ENCODE assay signal across 1 cellular context in the genomic region with DNA sequence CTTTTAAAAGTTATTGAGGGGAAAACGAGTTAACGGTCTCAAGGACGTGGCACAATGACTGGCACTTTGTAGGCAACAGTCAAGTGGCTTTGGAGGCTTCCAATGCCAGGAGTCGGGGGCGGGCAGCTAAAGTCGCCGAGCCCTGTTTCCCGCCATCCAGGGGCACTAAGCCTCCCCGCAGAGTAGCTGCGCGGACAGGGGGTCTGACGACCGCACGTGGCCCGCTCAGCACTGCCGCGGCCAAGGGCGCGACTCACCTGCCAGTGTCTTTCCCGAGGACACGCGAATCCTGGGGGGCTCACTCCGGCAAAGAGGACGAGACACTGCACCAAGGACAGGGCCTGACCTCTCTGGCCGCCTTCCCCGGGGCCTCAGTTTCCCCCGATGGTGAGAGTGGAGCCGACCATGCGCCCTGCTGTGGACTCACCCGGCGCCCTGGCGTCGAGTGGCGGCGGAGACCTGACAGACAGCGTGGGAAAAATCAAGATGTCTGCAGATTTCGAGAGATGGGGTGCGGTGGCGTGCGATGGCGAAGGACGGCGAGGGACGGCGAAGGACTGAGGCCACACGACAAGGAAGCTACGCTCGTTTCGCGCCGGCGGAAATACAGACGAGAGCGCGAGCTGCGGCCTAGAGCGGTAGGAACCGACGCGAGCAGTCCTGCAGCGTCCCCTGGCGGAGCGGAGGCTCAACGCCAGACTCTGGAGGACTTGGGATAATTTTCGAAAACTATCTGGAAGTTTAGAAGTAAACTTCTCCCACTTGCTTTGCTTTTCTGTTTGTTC.
TF ChIP-seq lines count a peak whose summit lies in the region.

A gene (minus strand): TSS at position 559 of the 785 bp plus-strand sequence.

TF ChIP-seq in HepG2, 621 proteins besides CTCF, POLR2A, EP300 and RAD21 (continued from another document and continues in another):
- TF ChIP-seq, protein P1, sequence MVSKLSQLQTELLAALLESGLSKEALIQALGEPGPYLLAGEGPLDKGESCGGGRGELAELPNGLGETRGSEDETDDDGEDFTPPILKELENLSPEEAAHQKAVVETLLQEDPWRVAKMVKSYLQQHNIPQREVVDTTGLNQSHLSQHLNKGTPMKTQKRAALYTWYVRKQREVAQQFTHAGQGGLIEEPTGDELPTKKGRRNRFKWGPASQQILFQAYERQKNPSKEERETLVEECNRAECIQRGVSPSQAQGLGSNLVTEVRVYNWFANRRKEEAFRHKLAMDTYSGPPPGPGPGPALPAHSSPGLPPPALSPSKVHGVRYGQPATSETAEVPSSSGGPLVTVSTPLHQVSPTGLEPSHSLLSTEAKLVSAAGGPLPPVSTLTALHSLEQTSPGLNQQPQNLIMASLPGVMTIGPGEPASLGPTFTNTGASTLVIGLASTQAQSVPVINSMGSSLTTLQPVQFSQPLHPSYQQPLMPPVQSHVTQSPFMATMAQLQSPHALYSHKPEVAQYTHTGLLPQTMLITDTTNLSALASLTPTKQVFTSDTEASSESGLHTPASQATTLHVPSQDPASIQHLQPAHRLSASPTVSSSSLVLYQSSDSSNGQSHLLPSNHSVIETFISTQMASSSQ (IDR thresholded peaks at IDR 0.05; ENCODE audit: low read depth) = peak; percentile 69
- TF ChIP-seq, protein P1 (CRISPR knock-in tag; IDR thresholded peaks at IDR 0.05; ENCODE audit: borderline replicate concordance) = peak; percentile 97
- TF ChIP-seq RFXANK (CRISPR knock-in tag; IDR thresholded peaks at IDR 0.05) (peak; percentile 96), HMG20A (CRISPR knock-in tag; IDR thresholded peaks at IDR 0.05; ENCODE audit: borderline replicate concordance) (peak; percentile 87), RFX1 (IDR thresholded peaks at IDR 0.05) (no peak), ZNF432 (CRISPR knock-in tag; IDR thresholded peaks at IDR 0.05; ENCODE audit: borderline replicate concordance) (0 out of 2 replicates have a peak, but pooled peaks have one; percentile 89), PITX1 (CRISPR knock-in tag; IDR thresholded peaks at IDR 0.05) (peak; percentile 98), ZNF17 (CRISPR knock-in tag; IDR thresholded peaks at IDR 0.05) (peak; percentile 96; the same call in 1 of the 2 replicates), ZNF709 (CRISPR knock-in tag; IDR thresholded peaks at IDR 0.05) (peak; percentile 92), ZNF550 (CRISPR knock-in tag; IDR thresholded peaks at IDR 0.05; ENCODE audit: borderline replicate concordance) (peak; percentile 99), ZNF383 (CRISPR knock-in tag; IDR thresholded peaks at IDR 0.05; ENCODE audit: borderline replicate concordance) (peak; percentile 93), NPAS2 (CRISPR knock-in tag; IDR thresholded peaks at IDR 0.05; ENCODE audit: borderline replicate concordance) (no peak), HNRNPUL1 (IDR thresholded peaks at IDR 0.05; ENCODE audit: low read depth, low read length) (no peak), EZH2 (conservative IDR thresholded peaks at IDR 0.05; ENCODE audit: low read depth, low read length) (no peak), KAT7 (CRISPR knock-in tag; IDR thresholded peaks at IDR 0.05; ENCODE audit: borderline replicate concordance) (peak; percentile 100), JUNB (CRISPR knock-in tag; IDR thresholded peaks at IDR 0.05; ENCODE audit: borderline replicate concordance) (peak; percentile 93), ZNF598 (CRISPR knock-in tag; IDR thresholded peaks at IDR 0.05; ENCODE audit: borderline replicate concordance) (peak; percentile 100), ZNF264 (CRISPR knock-in tag; IDR thresholded peaks at IDR 0.05) (peak; percentile 98; the same call in 1 of the 2 replicates), PTBP1 (IDR thresholded peaks at IDR 0.05; ENCODE audit: low read depth, low read length, poor library complexity, severe bottlenecking) (peak; percentile 93), ZNF253 (CRISPR knock-in tag; IDR thresholded peaks at IDR 0.05; ENCODE audit: borderline replicate concordance) (peak; percentile 98), HCFC1 (IDR thresholded peaks at IDR 0.05; ENCODE audit: low read depth, low read length) (peak; percentile 87), ZFAT (CRISPR knock-in tag; conservative IDR thresholded peaks at IDR 0.05) (peak; percentile 75; the same call in 1 of the 2 replicates), MBNL3 (CRISPR knock-in tag; conservative IDR thresholded peaks at IDR 0.05) (no peak), ZNF879 (CRISPR knock-in tag; IDR thresholded peaks at IDR 0.05) (peak; percentile 75), EED (CRISPR knock-in tag; IDR thresholded peaks at IDR 0.05) (peak; percentile 100), POLR2AphosphoS5 (IDR thresholded peaks at IDR 0.05; ENCODE audit: low read depth, low read length) (peak; percentile 100)
- TF ChIP-seq, protein P2, sequence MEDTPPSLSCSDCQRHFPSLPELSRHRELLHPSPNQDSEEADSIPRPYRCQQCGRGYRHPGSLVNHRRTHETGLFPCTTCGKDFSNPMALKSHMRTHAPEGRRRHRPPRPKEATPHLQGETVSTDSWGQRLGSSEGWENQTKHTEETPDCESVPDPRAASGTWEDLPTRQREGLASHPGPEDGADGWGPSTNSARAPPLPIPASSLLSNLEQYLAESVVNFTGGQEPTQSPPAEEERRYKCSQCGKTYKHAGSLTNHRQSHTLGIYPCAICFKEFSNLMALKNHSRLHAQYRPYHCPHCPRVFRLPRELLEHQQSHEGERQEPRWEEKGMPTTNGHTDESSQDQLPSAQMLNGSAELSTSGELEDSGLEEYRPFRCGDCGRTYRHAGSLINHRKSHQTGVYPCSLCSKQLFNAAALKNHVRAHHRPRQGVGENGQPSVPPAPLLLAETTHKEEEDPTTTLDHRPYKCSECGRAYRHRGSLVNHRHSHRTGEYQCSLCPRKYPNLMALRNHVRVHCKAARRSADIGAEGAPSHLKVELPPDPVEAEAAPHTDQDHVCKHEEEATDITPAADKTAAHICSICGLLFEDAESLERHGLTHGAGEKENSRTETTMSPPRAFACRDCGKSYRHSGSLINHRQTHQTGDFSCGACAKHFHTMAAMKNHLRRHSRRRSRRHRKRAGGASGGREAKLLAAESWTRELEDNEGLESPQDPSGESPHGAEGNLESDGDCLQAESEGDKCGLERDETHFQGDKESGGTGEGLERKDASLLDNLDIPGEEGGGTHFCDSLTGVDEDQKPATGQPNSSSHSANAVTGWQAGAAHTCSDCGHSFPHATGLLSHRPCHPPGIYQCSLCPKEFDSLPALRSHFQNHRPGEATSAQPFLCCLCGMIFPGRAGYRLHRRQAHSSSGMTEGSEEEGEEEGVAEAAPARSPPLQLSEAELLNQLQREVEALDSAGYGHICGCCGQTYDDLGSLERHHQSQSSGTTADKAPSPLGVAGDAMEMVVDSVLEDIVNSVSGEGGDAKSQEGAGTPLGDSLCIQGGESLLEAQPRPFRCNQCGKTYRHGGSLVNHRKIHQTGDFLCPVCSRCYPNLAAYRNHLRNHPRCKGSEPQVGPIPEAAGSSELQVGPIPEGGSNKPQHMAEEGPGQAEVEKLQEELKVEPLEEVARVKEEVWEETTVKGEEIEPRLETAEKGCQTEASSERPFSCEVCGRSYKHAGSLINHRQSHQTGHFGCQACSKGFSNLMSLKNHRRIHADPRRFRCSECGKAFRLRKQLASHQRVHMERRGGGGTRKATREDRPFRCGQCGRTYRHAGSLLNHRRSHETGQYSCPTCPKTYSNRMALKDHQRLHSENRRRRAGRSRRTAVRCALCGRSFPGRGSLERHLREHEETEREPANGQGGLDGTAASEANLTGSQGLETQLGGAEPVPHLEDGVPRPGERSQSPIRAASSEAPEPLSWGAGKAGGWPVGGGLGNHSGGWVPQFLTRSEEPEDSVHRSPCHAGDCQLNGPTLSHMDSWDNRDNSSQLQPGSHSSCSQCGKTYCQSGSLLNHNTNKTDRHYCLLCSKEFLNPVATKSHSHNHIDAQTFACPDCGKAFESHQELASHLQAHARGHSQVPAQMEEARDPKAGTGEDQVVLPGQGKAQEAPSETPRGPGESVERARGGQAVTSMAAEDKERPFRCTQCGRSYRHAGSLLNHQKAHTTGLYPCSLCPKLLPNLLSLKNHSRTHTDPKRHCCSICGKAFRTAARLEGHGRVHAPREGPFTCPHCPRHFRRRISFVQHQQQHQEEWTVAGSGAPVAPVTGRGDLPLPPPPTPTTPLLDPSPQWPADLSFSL (CRISPR knock-in tag; IDR thresholded peaks at IDR 0.05) = peak; percentile 17; the same call in 1 of the 2 replicates
- TF ChIP-seq, protein P3, sequence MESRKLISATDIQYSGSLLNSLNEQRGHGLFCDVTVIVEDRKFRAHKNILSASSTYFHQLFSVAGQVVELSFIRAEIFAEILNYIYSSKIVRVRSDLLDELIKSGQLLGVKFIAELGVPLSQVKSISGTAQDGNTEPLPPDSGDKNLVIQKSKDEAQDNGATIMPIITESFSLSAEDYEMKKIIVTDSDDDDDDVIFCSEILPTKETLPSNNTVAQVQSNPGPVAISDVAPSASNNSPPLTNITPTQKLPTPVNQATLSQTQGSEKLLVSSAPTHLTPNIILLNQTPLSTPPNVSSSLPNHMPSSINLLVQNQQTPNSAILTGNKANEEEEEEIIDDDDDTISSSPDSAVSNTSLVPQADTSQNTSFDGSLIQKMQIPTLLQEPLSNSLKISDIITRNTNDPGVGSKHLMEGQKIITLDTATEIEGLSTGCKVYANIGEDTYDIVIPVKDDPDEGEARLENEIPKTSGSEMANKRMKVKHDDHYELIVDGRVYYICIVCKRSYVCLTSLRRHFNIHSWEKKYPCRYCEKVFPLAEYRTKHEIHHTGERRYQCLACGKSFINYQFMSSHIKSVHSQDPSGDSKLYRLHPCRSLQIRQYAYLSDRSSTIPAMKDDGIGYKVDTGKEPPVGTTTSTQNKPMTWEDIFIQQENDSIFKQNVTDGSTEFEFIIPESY (CRISPR knock-in tag; IDR thresholded peaks at IDR 0.05) = peak; percentile 98
- TF ChIP-seq, protein P4, sequence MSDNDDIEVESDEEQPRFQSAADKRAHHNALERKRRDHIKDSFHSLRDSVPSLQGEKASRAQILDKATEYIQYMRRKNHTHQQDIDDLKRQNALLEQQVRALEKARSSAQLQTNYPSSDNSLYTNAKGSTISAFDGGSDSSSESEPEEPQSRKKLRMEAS (IDR thresholded peaks at IDR 0.05) = peak; percentile 100
- TF ChIP-seq, protein P5, sequence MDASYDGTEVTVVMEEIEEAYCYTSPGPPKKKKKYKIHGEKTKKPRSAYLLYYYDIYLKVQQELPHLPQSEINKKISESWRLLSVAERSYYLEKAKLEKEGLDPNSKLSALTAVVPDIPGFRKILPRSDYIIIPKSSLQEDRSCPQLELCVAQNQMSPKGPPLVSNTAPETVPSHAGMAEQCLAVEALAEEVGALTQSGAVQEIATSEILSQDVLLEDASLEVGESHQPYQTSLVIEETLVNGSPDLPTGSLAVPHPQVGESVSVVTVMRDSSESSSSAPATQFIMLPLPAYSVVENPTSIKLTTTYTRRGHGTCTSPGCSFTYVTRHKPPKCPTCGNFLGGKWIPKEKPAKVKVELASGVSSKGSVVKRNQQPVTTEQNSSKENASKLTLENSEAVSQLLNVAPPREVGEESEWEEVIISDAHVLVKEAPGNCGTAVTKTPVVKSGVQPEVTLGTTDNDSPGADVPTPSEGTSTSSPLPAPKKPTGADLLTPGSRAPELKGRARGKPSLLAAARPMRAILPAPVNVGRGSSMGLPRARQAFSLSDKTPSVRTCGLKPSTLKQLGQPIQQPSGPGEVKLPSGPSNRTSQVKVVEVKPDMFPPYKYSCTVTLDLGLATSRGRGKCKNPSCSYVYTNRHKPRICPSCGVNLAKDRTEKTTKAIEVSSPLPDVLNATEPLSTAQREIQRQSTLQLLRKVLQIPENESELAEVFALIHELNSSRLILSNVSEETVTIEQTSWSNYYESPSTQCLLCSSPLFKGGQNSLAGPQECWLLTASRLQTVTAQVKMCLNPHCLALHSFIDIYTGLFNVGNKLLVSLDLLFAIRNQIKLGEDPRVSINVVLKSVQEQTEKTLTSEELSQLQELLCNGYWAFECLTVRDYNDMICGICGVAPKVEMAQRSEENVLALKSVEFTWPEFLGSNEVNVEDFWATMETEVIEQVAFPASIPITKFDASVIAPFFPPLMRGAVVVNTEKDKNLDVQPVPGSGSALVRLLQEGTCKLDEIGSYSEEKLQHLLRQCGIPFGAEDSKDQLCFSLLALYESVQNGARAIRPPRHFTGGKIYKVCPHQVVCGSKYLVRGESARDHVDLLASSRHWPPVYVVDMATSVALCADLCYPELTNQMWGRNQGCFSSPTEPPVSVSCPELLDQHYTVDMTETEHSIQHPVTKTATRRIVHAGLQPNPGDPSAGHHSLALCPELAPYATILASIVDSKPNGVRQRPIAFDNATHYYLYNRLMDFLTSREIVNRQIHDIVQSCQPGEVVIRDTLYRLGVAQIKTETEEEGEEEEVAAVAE (CRISPR knock-in tag; IDR thresholded peaks at IDR 0.05; ENCODE audit: borderline replicate concordance) = peak; percentile 96
- TF ChIP-seq, protein P6, sequence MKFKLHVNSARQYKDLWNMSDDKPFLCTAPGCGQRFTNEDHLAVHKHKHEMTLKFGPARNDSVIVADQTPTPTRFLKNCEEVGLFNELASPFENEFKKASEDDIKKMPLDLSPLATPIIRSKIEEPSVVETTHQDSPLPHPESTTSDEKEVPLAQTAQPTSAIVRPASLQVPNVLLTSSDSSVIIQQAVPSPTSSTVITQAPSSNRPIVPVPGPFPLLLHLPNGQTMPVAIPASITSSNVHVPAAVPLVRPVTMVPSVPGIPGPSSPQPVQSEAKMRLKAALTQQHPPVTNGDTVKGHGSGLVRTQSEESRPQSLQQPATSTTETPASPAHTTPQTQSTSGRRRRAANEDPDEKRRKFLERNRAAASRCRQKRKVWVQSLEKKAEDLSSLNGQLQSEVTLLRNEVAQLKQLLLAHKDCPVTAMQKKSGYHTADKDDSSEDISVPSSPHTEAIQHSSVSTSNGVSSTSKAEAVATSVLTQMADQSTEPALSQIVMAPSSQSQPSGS (CRISPR knock-in tag; IDR thresholded peaks at IDR 0.05) = peak; percentile 98
- TF ChIP-seq, protein P7, sequence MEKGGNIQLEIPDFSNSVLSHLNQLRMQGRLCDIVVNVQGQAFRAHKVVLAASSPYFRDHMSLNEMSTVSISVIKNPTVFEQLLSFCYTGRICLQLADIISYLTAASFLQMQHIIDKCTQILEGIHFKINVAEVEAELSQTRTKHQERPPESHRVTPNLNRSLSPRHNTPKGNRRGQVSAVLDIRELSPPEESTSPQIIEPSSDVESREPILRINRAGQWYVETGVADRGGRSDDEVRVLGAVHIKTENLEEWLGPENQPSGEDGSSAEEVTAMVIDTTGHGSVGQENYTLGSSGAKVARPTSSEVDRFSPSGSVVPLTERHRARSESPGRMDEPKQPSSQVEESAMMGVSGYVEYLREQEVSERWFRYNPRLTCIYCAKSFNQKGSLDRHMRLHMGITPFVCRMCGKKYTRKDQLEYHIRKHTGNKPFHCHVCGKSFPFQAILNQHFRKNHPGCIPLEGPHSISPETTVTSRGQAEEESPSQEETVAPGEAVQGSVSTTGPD (CRISPR knock-in tag; IDR thresholded peaks at IDR 0.05) = no peak; the same call in none of the 2 replicates
